ENCODE assay signal across 32 cellular contexts in the genomic region with DNA sequence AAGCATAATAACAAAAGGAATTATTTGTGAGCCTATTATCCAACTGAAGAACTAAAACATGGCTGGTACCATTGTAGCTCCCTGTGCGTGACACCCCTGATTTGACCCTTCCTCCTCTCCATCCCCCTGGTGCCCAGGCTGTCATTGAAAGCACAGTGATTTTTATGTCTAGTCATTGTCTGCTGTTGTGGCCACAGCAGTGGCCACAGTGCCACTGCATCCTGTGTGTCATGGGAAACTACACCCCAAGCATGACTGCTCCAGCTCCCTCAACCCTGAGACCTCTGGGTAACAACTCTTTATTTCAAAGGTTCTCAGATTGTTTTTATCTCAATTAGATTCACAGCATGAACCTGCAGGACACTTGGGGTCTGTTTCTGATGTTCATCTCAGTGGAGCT. TPM values are rescaled to one million over a fixed set of nuclear protein-coding genes. Genes with fewer than 3 reads are reported as not detected.
"Had no signal": no experiment of that assay in that cellular context is flagged by ENCODE, and none has a peak within 500 bp of the region (broad histone marks: within the 10 kb centered on the region; RNA-seq: fewer than 3 reads in every experiment).

No MANE protein-coding gene starts in this region.

- H3K4me1 ChIP-seq: foreskin keratinocyte, heart left ventricle, neural progenitor cell, prostate gland, suprapubic skin, transverse colon, upper lobe of right lung, vagina had no signal

- H3K4me2 ChIP-seq: hepatocyte, neural progenitor cell had no signal

- H3K27ac Mint-ChIP-seq: memory B cell; naive B cell; natural killer cell treated with Interleukin-12 subunit alpha and Interleukin-12 subunit beta and Interleukin-15 and Interleukin-18, amount 100 ng/mL, for 72 hours; neural progenitor cell; stimulated activated naive CD8-positive, alpha-beta T cell treated with anti-CD3 and anti-CD28 coated beads, Interleukin-15, amount 100 ng/mL, for 72 hours had no signal

- H3K27ac ChIP-seq: coronary artery, esophagus muscularis mucosa, foreskin keratinocyte, gastroesophageal sphincter, heart left ventricle, hepatocyte, neural progenitor cell, prostate gland, skin epidermis, suprapubic skin, transverse colon, upper lobe of right lung, vagina had no signal

- ATAC-seq: foreskin keratinocyte; gastroesophageal sphincter; heart left ventricle; left lobe of liver; right cardiac atrium; stimulated activated naive CD8-positive, alpha-beta T cell treated with anti-CD3 and anti-CD28 coated beads, Interleukin-15, amount 100 ng/mL, for 72 hours; upper lobe of right lung had no signal

- H3K4me3 ChIP-seq: coronary artery, esophagus muscularis mucosa, gastroesophageal sphincter, heart left ventricle, hepatocyte, lung, neural progenitor cell, prostate gland, skin epidermis, suprapubic skin, transverse colon, upper lobe of right lung, vagina had no signal

- DNase-seq: dermis blood vessel endothelial cell; effector memory CD4-positive, alpha-beta T cell; foreskin keratinocyte; heart left ventricle; kidney; naive B cell; right cardiac atrium; stimulated activated CD4-positive, alpha-beta T cell treated with anti-CD3 and anti-CD28 coated beads, Interleukin-15, amount 100 ng/mL, for 24 hours; stimulated activated CD4-positive, alpha-beta T cell treated with anti-CD3 and anti-CD28 coated beads, Interleukin-2, amount 100 ng/mL, for 48 hours; stimulated activated naive CD4-positive, alpha-beta T cell; stimulated activated naive CD8-positive, alpha-beta T cell treated with anti-CD3 and anti-CD28 coated beads, Interleukin-15, amount 100 ng/mL, for 72 hours; transverse colon; upper lobe of right lung had no signal

- H3K4me1 Mint-ChIP-seq: memory B cell; naive B cell; stimulated activated naive CD8-positive, alpha-beta T cell treated with anti-CD3 and anti-CD28 coated beads, Interleukin-15, amount 100 ng/mL, for 72 hours had no signal

- FAIRE-seq: endothelial cell of umbilical vein, kidney had no signal

- H3K4me3 Mint-ChIP-seq: memory B cell; naive B cell; natural killer cell treated with Interleukin-12 subunit alpha and Interleukin-12 subunit beta and Interleukin-15 and Interleukin-18, amount 100 ng/mL, for 72 hours; neural progenitor cell; stimulated activated naive CD8-positive, alpha-beta T cell treated with anti-CD3 and anti-CD28 coated beads, Interleukin-15, amount 100 ng/mL, for 72 hours had no signal

- H3K27me3 ChIP-seq: esophagus muscularis mucosa, gastroesophageal sphincter, hepatocyte, neural progenitor cell, suprapubic skin, transverse colon, upper lobe of right lung, vagina had no signal

- H3K9me3 Mint-ChIP-seq: natural killer cell treated with Interleukin-12 subunit alpha and Interleukin-12 subunit beta and Interleukin-15 and Interleukin-18, amount 100 ng/mL, for 72 hours had no signal

- H3K36me3 ChIP-seq: esophagus muscularis mucosa, gastroesophageal sphincter, heart left ventricle, neural progenitor cell, prostate gland, suprapubic skin, transverse colon, upper lobe of right lung, vagina had no signal

- H3K9me3 ChIP-seq: prostate gland, suprapubic skin, upper lobe of right lung, vagina had no signal

- H3K36me3 Mint-ChIP-seq: memory B cell; natural killer cell treated with Interleukin-12 subunit alpha and Interleukin-12 subunit beta and Interleukin-15 and Interleukin-18, amount 100 ng/mL, for 72 hours; neural progenitor cell had no signal

RNA-seq across cellular contexts. Expression of a gene that starts 52.1 kb away (rescaled TPM):
- total RNA-seq: dermis blood vessel endothelial cell; endothelial cell of umbilical vein; epithelial cell of proximal tubule; esophagus muscularis mucosa; fibroblast of lung; foreskin keratinocyte; gastroesophageal sphincter; heart left ventricle; kidney; lung; mononuclear cell; natural killer cell treated with Interleukin-12 subunit alpha and Interleukin-12 subunit beta and Interleukin-15 and Interleukin-18, amount 100 ng/mL, for 72 hours; osteoblast; renal cortical epithelial cell; right cardiac atrium; suprapubic skin; transverse colon; upper lobe of right lung; vagina had no signal
- polyA plus RNA-seq: endothelial cell of umbilical vein, fibroblast of lung, foreskin keratinocyte, heart left ventricle, lung, right cardiac atrium had no signal
